15 cellular contexts compared by ENCODE assay signal in the genomic region with DNA sequence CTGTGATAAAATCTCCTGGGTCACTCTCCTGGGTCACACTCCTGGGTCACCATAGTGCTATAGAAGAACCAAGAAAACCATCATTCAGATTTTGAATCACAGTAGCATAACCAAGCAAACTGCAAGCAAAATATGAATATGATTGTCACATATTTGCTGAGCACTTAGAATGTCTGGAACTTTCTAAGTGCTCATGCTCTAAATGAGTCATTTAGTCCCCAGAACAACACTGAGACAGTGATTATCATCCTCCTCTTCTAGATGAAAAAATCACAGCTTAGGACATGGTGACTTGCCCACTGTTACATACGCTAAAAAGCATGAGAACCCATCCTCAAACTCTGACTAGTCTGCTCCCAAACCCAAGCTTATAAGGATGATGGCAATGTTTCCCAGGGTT. TPM values are rescaled to one million over a fixed set of nuclear protein-coding genes. Genes with fewer than 3 reads are reported as not detected.
"Had no signal": no experiment of that assay in that cellular context is flagged by ENCODE, and none has a peak within 500 bp of the region (broad histone marks: within the 10 kb centered on the region; RNA-seq: fewer than 3 reads in every experiment).

No MANE protein-coding gene starts in this region.

- H3K27me3 ChIP-seq: ascending aorta, neutrophil, right atrium auricular region, tibial nerve, vagina had no signal

- H3K4me1 ChIP-seq: ascending aorta, tibial nerve had no signal

- FAIRE-seq: small intestine had no signal

- H3K36me3 ChIP-seq: ascending aorta, lower lobe of right lung, neutrophil, right atrium auricular region, tibial nerve, vagina had no signal

- H3K27ac ChIP-seq: ascending aorta, coronary artery, lower lobe of right lung, neutrophil, right atrium auricular region, tibial nerve, vagina had no signal

- ATAC-seq: naive thymus-derived CD4-positive, alpha-beta T cell; stimulated activated memory B cell treated with anti-CD40 and anti-IgM and Interleukin-4, amounts not matched to agents 10 μg/mL and 1 μg/mL and 100 μg/mL, for 72 hours had no signal

- H3K9me3 ChIP-seq: lower lobe of right lung, neutrophil, right atrium auricular region, vagina had no signal

- H3K4me3 ChIP-seq: ascending aorta, coronary artery, lower lobe of right lung, right atrium auricular region, tibial nerve, vagina had no signal

- DNase-seq: activated CD4-positive, alpha-beta memory T cell treated with anti-CD3 and anti-CD28 coated beads, Interleukin-2, amount 10 ng/mL, durations not matched to agents 7 days and 5 days; activated CD4-positive, alpha-beta T cell treated with anti-CD3 and anti-CD28 coated beads for 1 hour; activated naive CD4-positive, alpha-beta T cell; effector CD8-positive, alpha-beta T cell; hippocampal formation; lower lobe of right lung; naive thymus-derived CD4-positive, alpha-beta T cell; small intestine had no signal

RNA-seq across cellular contexts. Expression of a gene that starts 39.5 kb away (rescaled TPM):
- total RNA-seq: activated CD4-positive, alpha-beta memory T cell treated with anti-CD3 and anti-CD28 coated beads, Interleukin-2, amount 10 ng/mL, durations not matched to agents 7 days and 5 days had no signal
- polyA plus RNA-seq: naive thymus-derived CD4-positive, alpha-beta T cell had no signal
